In genomic region chr12:21169878-21170472, GRCh38 we compare ENCODE assay signal across 8 cellular contexts. TPM values are rescaled to one million over a fixed set of nuclear protein-coding genes. Genes with fewer than 3 reads are reported as not detected.
A peak's percentile ranks its signal among the peaks of the same experiment; 100 is the strongest.
DNase-seq lines count a peak whose midpoint lies in the region; ATAC-seq and TF ChIP-seq lines count a peak whose summit lies in the region.

No MANE protein-coding gene starts in this region.

- CTCF ChIA-PET in PC-9 (lab: Charles Lee): no interaction called here

- no peak overlapping the region for H3K4me2 ChIP-seq in PC-9

- TF ChIP-seq CTCF in PC-9 (conservative IDR thresholded peaks at IDR 0.05): peak; percentile 96
- peak; percentile 77 for TF ChIP-seq CTCF in cardiac fibroblast (IDR thresholded peaks at IDR 0.05; ENCODE audit: low read depth, low read length)

- H3K9me2 ChIP-seq in PC-9 (ENCODE audit: insufficient read depth): no peaks in the 10 kb centered on the region

- no peak overlapping the region for H3K27ac ChIP-seq in PC-9

- intact Hi-C loops in PC-9 (cut with micrococcal nuclease; ENCODE audit: unreplicated experiment): loop anchor here (1.0 to 10.0 kb wide), 3 partner anchors 439 to 705 kb away; no protein-coding TSS in a partner anchor

- no peaks in the 10 kb centered on the region for H3F3A ChIP-seq in PC-9 (ENCODE audit: insufficient read depth, low read depth)

- H4K20me1 ChIP-seq in PC-9 (ENCODE audit: insufficient read depth): no peaks in the 10 kb centered on the region

- H3K27me3 ChIP-seq in PC-9 (ENCODE audit: insufficient read depth, low read depth): no peaks in the 10 kb centered on the region

- ATAC-seq in GM19467 (IDR thresholded peaks at IDR 0.05; ENCODE audit: unreplicated experiment): peak; percentile 77

- no peaks in the 10 kb centered on the region for H3K4me1 ChIP-seq in PC-9 (replicated peaks; ENCODE audit: insufficient read depth)

- POLR2A ChIA-PET in PC-9 (lab: Charles Lee; ENCODE audit: unreplicated experiment): no interaction called here

- H3K4me3 ChIP-seq in PC-9 (no peak overlapping the region), cardiac fibroblast (replicated peaks in 1 of 2; ENCODE audit: low read depth in 2 of 2, low read length in 2 of 2) (no peak overlapping the region)

- no peaks in the 10 kb centered on the region for H3K9me3 ChIP-seq in PC-9 (ENCODE audit: insufficient read depth, low read depth)

- no peaks in the 10 kb centered on the region for H3K36me3 ChIP-seq in PC-9 (ENCODE audit: low read depth)

- no TSS peak for BruUV-seq in PC-9 (replicated peaks; lab: Mats Ljungman, UMichigan)

- no peak overlapping the region for H2AFZ ChIP-seq in PC-9

- DNase-seq in DMS 273 (lab: John Stamatoyannopoulos, UW; ENCODE audit: unreplicated experiment) (peak; percentile 59), DMS 273 treated with DMSO at 0.1 percent for 48 hours (lab: John Stamatoyannopoulos, UW) (no peak), HT1080 (ENCODE audit: low read depth) (peak; percentile 58), PC-9 (peak; percentile 44 to 53), cardiac fibroblast (ENCODE audit: low read depth in 2 of 2) (peak; percentile 61 to 66), myocyte (ENCODE audit: low read depth) (peak; percentile 44), NCI-H774 (lab: John Stamatoyannopoulos, UW) (no peak)

- no peaks in the 10 kb centered on the region for H3K79me2 ChIP-seq in PC-9 (ENCODE audit: low read depth)

RNA-seq across cellular contexts. Expression of gene SLCO1B1, which starts 39.0 kb away (rescaled TPM):
- 0.07 TPM in 1 of 2 replicates, not detected in the other for total RNA-seq in HT1080 (2014; rRNA removed; shearing (Covaris generic))
- polyA plus RNA-seq in HT1080 (2015; cell fraction: cytosol; rRNA removed): 0.17 TPM in 1 of 2 replicates, not detected in the other
- 0.94 and 1.5 TPM in 2 replicates for polyA plus RNA-seq in HT1080 (2015; cell fraction: nucleus; rRNA removed)
- total RNA-seq in PC-9 (2021): 0.30 and 0.50 TPM in 2 replicates
- total RNA-seq in myocyte: not detected in 2 replicates
- not detected for polyA plus RNA-seq in myocyte (2012)

Comparison
In these comparisons a context has a peak if more than half of its experiments do, and no peak if none do; other contexts are left out.
1. DNase-seq: peak in DMS 273 (single experiment), HT1080 (single experiment), PC-9 (2 of 2), cardiac fibroblast (2 of 2) and myocyte (single experiment); none in DMS 273 treated with DMSO at 0.1 percent for 48 hours (single experiment) and NCI-H774 (single experiment).